Comparison of ENCODE assay signal across 26 cellular contexts in genomic region chr7:158546626-158547025, GRCh38. TPM values are rescaled to one million over a fixed set of nuclear protein-coding genes. Genes with fewer than 3 reads are reported as not detected.
"Had no signal": no experiment of that assay in that cellular context is flagged by ENCODE, and none has a peak within 500 bp of the region (broad histone marks: within the 10 kb centered on the region; RNA-seq: fewer than 3 reads in every experiment).

No MANE protein-coding gene starts in this region.

- H3K27me3 ChIP-seq: hepatocyte, left lung, neural progenitor cell, ovary, right atrium auricular region, upper lobe of right lung, uterus had no signal

- DNase-seq: left colon; mammary epithelial cell; mesenchymal stem cell; natural killer cell; nephron progenitor cell; ovary; stimulated activated CD4-positive, alpha-beta T cell treated with anti-CD3 and anti-CD28 coated beads, Interleukin-12 subunit alpha, Interleukin-12 subunit beta, amount 100 ng/mL, for 4 hours; stimulated activated CD4-positive, alpha-beta T cell treated with anti-CD3 and anti-CD28 coated beads, Interleukin-15, amount 100 ng/mL, for 24 hours; stimulated activated CD4-positive, alpha-beta T cell treated with anti-CD3 and anti-CD28 coated beads, Interleukin-2, amount 100 ng/mL, for 24 hours; stimulated activated CD4-positive, alpha-beta T cell treated with anti-CD3 and anti-CD28 coated beads, Interleukin-4, amount 100 ng/mL, for 1 hour; stimulated activated naive CD4-positive, alpha-beta T cell; tibial artery; upper lobe of right lung; uterus had no signal

- H3K9me3 ChIP-seq: left lung, lower lobe of right lung, ovary, right atrium auricular region, suprapubic skin, thoracic aorta, tibial artery, upper lobe of right lung, uterus had no signal

- H3K36me3 Mint-ChIP-seq: natural killer cell, neural progenitor cell had no signal

- H3K4me3 Mint-ChIP-seq: natural killer cell; nephron progenitor cell; neural progenitor cell; stimulated activated naive CD8-positive, alpha-beta T cell treated with anti-CD3 and anti-CD28 coated beads, Interleukin-15, Interleukin-2, amounts not matched to agents 100 ng/mL and 50 ng/mL, for 24 hours had no signal

- H3K4me2 ChIP-seq: hepatocyte, neural progenitor cell had no signal

- H3K9me3 Mint-ChIP-seq: natural killer cell; nephron progenitor cell; neural progenitor cell; stimulated activated naive CD8-positive, alpha-beta T cell treated with anti-CD3 and anti-CD28 coated beads, Interleukin-15, Interleukin-2, amounts not matched to agents 100 ng/mL and 50 ng/mL, for 24 hours had no signal

- H3K4me1 ChIP-seq: left lung, lower lobe of right lung, right atrium auricular region, tibial artery, uterus had no signal

- H3K9ac ChIP-seq: neural progenitor cell had no signal

- ATAC-seq: left colon, left lung, lower lobe of right lung, natural killer cell, sciatic nerve, upper lobe of right lung had no signal

- H2AFZ ChIP-seq: hepatocyte, neural progenitor cell had no signal

- H3K36me3 ChIP-seq: left lung, lower lobe of right lung, neural progenitor cell, ovary, right atrium auricular region, suprapubic skin, thoracic aorta, tibial artery, upper lobe of right lung, uterus had no signal

- FAIRE-seq: keratinocyte had no signal

- H3K27ac Mint-ChIP-seq: natural killer cell; nephron progenitor cell; neural progenitor cell; progenitor cell of endocrine pancreas; stimulated activated naive CD8-positive, alpha-beta T cell treated with anti-CD3 and anti-CD28 coated beads, Interleukin-15, Interleukin-2, amounts not matched to agents 100 ng/mL and 50 ng/mL, for 24 hours had no signal

- H3K79me2 ChIP-seq: hepatocyte had no signal

- H3K27ac ChIP-seq: hepatocyte, left lung, lower lobe of right lung, neural progenitor cell, ovary, right atrium auricular region, skin epidermis, suprapubic skin, thoracic aorta, tibial artery, upper lobe of right lung, uterus had no signal

- H3K4me3 ChIP-seq: hepatocyte, left lung, lower lobe of right lung, neural progenitor cell, ovary, right atrium auricular region, skin epidermis, suprapubic skin, thoracic aorta, tibial artery, upper lobe of right lung, uterus had no signal

RNA-seq across cellular contexts. Expression of gene PTPRN2, which starts 41.0 kb away (rescaled TPM):
- polyA plus RNA-seq: keratinocyte, mammary epithelial cell had no signal
